Comparison of ENCODE assay signal across 8 cellular contexts in genomic region chr5:138282918-138283742, GRCh38. TPM values are rescaled to one million over a fixed set of nuclear protein-coding genes. Genes with fewer than 3 reads are reported as not detected.
DNase-seq lines count a peak whose midpoint lies in the region; ATAC-seq and TF ChIP-seq lines count a peak whose summit lies in the region.

No MANE protein-coding gene starts in this region.

- no peak overlapping the region for H3K27ac Mint-ChIP-seq in chondrocyte (ENCODE audit: unreplicated experiment)
- no peak overlapping the region for H3K27ac Mint-ChIP-seq in T-cell

- H3K4me3 Mint-ChIP-seq in chondrocyte (ENCODE audit: unreplicated experiment): no peak overlapping the region
- no peak overlapping the region for H3K4me3 Mint-ChIP-seq in T-cell

- DNase-seq in AG10803 (ENCODE audit: low read depth) (peak; percentile 58), NCI-H82 treated with DMSO at 0.1 percent for 48 hours (lab: John Stamatoyannopoulos, UW; ENCODE audit: unreplicated experiment) (peak; percentile 36), chondrocyte (ENCODE audit: low spot score) (no peak), lower lobe of right lung (peak; percentile 47), T-cell (no peak)
- DNase-seq in stimulated activated naive CD4-positive, alpha-beta T cell (lab: John Stamatoyannopoulos, UW): no peak

- H3K4me1 Mint-ChIP-seq in chondrocyte (ENCODE audit: low read depth): no peaks in the 10 kb centered on the region
- H3K4me1 Mint-ChIP-seq in T-cell: no peaks in the 10 kb centered on the region

- CTCF ChIA-PET in T-cell (lab: Charles Lee): no interaction called here

- H3K4me1 ChIP-seq in lower lobe of right lung: no peaks in the 10 kb centered on the region

- TF ChIP-seq CTCF in AG10803 (conservative IDR thresholded peaks at IDR 0.05; ENCODE audit: low read length) (peak; percentile 67), GM12875 (IDR thresholded peaks at IDR 0.05; ENCODE audit: borderline replicate concordance, insufficient read depth, low read depth, low read length) (peak; percentile 35; the same call in 1 of the 2 replicates), chondrocyte (IDR thresholded peaks at IDR 0.05) (peak; percentile 81), lower lobe of right lung (IDR thresholded peaks at IDR 0.05) (peak; percentile 45)

- peak; percentile 86 to 91 for ATAC-seq in lower lobe of right lung
- no peak for ATAC-seq in T-cell (replicated peaks in 1 of 4)
- ATAC-seq in HG03045 (IDR thresholded peaks at IDR 0.05; ENCODE audit: unreplicated experiment): no peak

- no peaks in the 10 kb centered on the region for H3K36me3 ChIP-seq in lower lobe of right lung

- no peaks in the 10 kb centered on the region for H3K9me3 Mint-ChIP-seq in chondrocyte (ENCODE audit: low read depth)
- H3K9me3 Mint-ChIP-seq in T-cell: no peaks in the 10 kb centered on the region

- no peaks in the 10 kb centered on the region for H3K27me3 ChIP-seq in lower lobe of right lung (ENCODE audit: low read depth)

- H3K9me3 ChIP-seq in lower lobe of right lung: no peaks in the 10 kb centered on the region

- POLR2A ChIA-PET in T-cell (lab: Charles Lee): no interaction called here

- intact Hi-C loops in lower lobe of right lung (cut with DNase I): no loop called here

- H3K36me3 Mint-ChIP-seq in chondrocyte (ENCODE audit: low read depth): no peaks in the 10 kb centered on the region
- no peaks in the 10 kb centered on the region for H3K36me3 Mint-ChIP-seq in T-cell

- no peaks in the 10 kb centered on the region for H3K27me3 Mint-ChIP-seq in chondrocyte (ENCODE audit: low read depth)
- H3K27me3 Mint-ChIP-seq in T-cell: no peaks in the 10 kb centered on the region

- H3K4me3 ChIP-seq in AG10803 (ENCODE audit: low read length) (no peak overlapping the region), GM12875 (ENCODE audit: low read depth, low read length) (no peak overlapping the region), lower lobe of right lung (no peak overlapping the region)

- no peak overlapping the region for H3K27ac ChIP-seq in lower lobe of right lung

RNA-seq across cellular contexts. Expression of gene GFRA3, which starts 8.7 kb away (rescaled TPM):
- total RNA-seq in chondrocyte: 0.12 to 0.23 TPM in 2 of 3 replicates, not detected in the other
- 0.53 TPM for total RNA-seq in lower lobe of right lung
- not detected for total RNA-seq in T-cell

RNA-seq across cellular contexts. Expression of gene CDC25C, which starts 48.5 kb away (rescaled TPM):
- total RNA-seq in chondrocyte (1.2 to 1.6 TPM (median 1.6 TPM) in 3 replicates), lower lobe of right lung (0.47 TPM), T-cell (under 1 TPM in 1 of 5 donors, not detected in 4; 0.23 TPM)

RNA-seq across cellular contexts. Expression of gene FAM53C, which starts 54.9 kb away (rescaled TPM):
- total RNA-seq in chondrocyte (34.3 to 34.8 TPM (median 34.7 TPM) in 3 replicates), lower lobe of right lung (23.3 TPM), T-cell (10 to 100 TPM; 22.2 to 58.3 (median 25.5) TPM)

Comparison
In these comparisons a context has a peak if more than half of its experiments do, and no peak if none do; other contexts are left out.
1. DNase-seq: peak in AG10803 (single experiment), NCI-H82 treated with DMSO at 0.1 percent for 48 hours (single experiment) and lower lobe of right lung (single experiment); none in chondrocyte (single experiment), T-cell (0 of 34) and stimulated activated naive CD4-positive, alpha-beta T cell (0 of 6).
2. ATAC-seq: peak in lower lobe of right lung (2 of 2); none in T-cell (0 of 4) and HG03045 (single experiment).
3. Peak in every context shown above with its lines, with median percentiles within 50 percentile points of each other: CTCF ChIP-seq.